In genomic region chr2:127095367-127095641, GRCh38 we compare ENCODE assay signal across 14 cellular contexts. TPM values are rescaled to one million over a fixed set of nuclear protein-coding genes. Genes with fewer than 3 reads are reported as not detected.
DNase-seq lines count a peak whose midpoint lies in the region; ATAC-seq and TF ChIP-seq lines count a peak whose summit lies in the region.
"Had no signal": no experiment of that assay in that cellular context is flagged by ENCODE, and none has a peak within 500 bp of the region (broad histone marks: within the 10 kb centered on the region; RNA-seq: fewer than 3 reads in every experiment).

No MANE protein-coding gene starts in this region.

- DNase-seq in PC-9 = no peak
- DNase-seq in osteocyte (ENCODE audit: extremely low spot score, unreplicated experiment) = no peak
- no peak for DNase-seq in HUDEP-2 (lab: John Stamatoyannopoulos, UW; ENCODE audit: unreplicated experiment in 76 of 76)
- DNase-seq in SKM-1 treated with dmso at 0.1 percent for 144 hours (lab: John Stamatoyannopoulos, UW; ENCODE audit: unreplicated experiment) = no peak
- DNase-seq: activated CD8-positive, alpha-beta memory T cell treated with anti-CD3 and anti-CD28 coated beads, Interleukin-2, amount 10 ng/mL, durations not matched to agents 7 days and 5 days; naive B cell; NCI-H1930; stimulated activated CD4-positive, alpha-beta T cell treated with anti-CD3 and anti-CD28 coated beads, Interleukin-15, amount 100 ng/mL, for 24 hours; stimulated activated naive CD4-positive, alpha-beta T cell treated with Interleukin-2 at 50 U/mL for 16 hours; T-helper 9 cell had no signal

- CTCF ChIA-PET in PC-9 (lab: Charles Lee) = interaction anchor here (0.6 kb wide), 1 partner anchor 140 kb away, joined by 3 read pairs; no protein-coding TSS in a partner anchor

- H3K9me2 ChIP-seq in PC-9 (ENCODE audit: insufficient read depth) = no peaks in the 10 kb centered on the region

- H3K27me3 ChIP-seq in PC-9 (ENCODE audit: insufficient read depth, low read depth) = no peaks in the 10 kb centered on the region
- H3K27me3 ChIP-seq in esophagus (ENCODE audit: control insufficient read depth in 1 of 2, insufficient read depth in 2 of 2, low read length in 2 of 2) = no peaks in the 10 kb centered on the region

- TF ChIP-seq CTCF in PC-9 (conservative IDR thresholded peaks at IDR 0.05) (no peak), osteocyte (IDR thresholded peaks at IDR 0.05) (no peak)

- no peak overlapping the region for H3K4me3 Mint-ChIP-seq in osteocyte (ENCODE audit: unreplicated experiment)
- H3K4me3 Mint-ChIP-seq: activated CD8-positive, alpha-beta memory T cell treated with anti-CD3 and anti-CD28 coated beads, Interleukin-2, amount 10 ng/mL, durations not matched to agents 7 days and 5 days; IgD-negative memory B cell had no signal

- peaks cover 93% of the 10 kb centered on the region for H3K79me2 ChIP-seq in PC-9 (ENCODE audit: low read depth)

- no peaks in the 10 kb centered on the region for H3K9me3 ChIP-seq in PC-9 (ENCODE audit: insufficient read depth, low read depth)
- H3K9me3 ChIP-seq in esophagus (ENCODE audit: control insufficient read depth in 2 of 2, insufficient read depth in 1 of 2, low read depth in 1 of 2, low read length in 1 of 2) = no peaks in the 10 kb centered on the region

- 0 out of 2 replicates have a peak, but pooled peaks cover 3% of the 10 kb centered on the region for H4K20me1 ChIP-seq in PC-9 (ENCODE audit: insufficient read depth)

- H3K36me3 Mint-ChIP-seq in osteocyte (ENCODE audit: unreplicated experiment) = no peaks in the 10 kb centered on the region
- H3K36me3 Mint-ChIP-seq: activated CD8-positive, alpha-beta memory T cell treated with anti-CD3 and anti-CD28 coated beads, Interleukin-2, amount 10 ng/mL, durations not matched to agents 7 days and 5 days; IgD-negative memory B cell; naive B cell had no signal

- peak overlapping the region; percentile 62 for H3K4me2 ChIP-seq in PC-9

- ATAC-seq in HG03196 (IDR thresholded peaks at IDR 0.05; ENCODE audit: unreplicated experiment) = no peak
- ATAC-seq: activated CD8-positive, alpha-beta memory T cell treated with anti-CD3 and anti-CD28 coated beads, Interleukin-2, amount 10 ng/mL, durations not matched to agents 7 days and 5 days had no signal

- no peaks in the 10 kb centered on the region for H3K27me3 Mint-ChIP-seq in osteocyte (ENCODE audit: unreplicated experiment)
- H3K27me3 Mint-ChIP-seq: activated CD8-positive, alpha-beta memory T cell treated with anti-CD3 and anti-CD28 coated beads, Interleukin-2, amount 10 ng/mL, durations not matched to agents 7 days and 5 days; IgD-negative memory B cell had no signal

- H3F3A ChIP-seq in PC-9 (ENCODE audit: insufficient read depth, low read depth) = peaks cover 21% of the 10 kb centered on the region

- H3K27ac Mint-ChIP-seq in osteocyte (ENCODE audit: unreplicated experiment) = peak overlapping the region; percentile 63
- H3K27ac Mint-ChIP-seq: activated CD8-positive, alpha-beta memory T cell treated with anti-CD3 and anti-CD28 coated beads, Interleukin-2, amount 10 ng/mL, durations not matched to agents 7 days and 5 days; IgD-negative memory B cell had no signal

- 93% methylated on average over 2 of the region's 2 CpGs for WGBS in esophagus, 2 donors
- 95% methylated on average over 2 of the region's 2 CpGs for WGBS in urinary bladder

- H3K4me3 ChIP-seq in PC-9 = no peak overlapping the region
- H3K4me3 ChIP-seq in esophagus (ENCODE audit: low read depth in 1 of 2, low read length in 2 of 2) = no peak overlapping the region
- no peak overlapping the region for H3K4me3 ChIP-seq in urinary bladder (ENCODE audit: low read depth, low read length)

- peaks cover 72% of the 10 kb centered on the region for H3K4me1 Mint-ChIP-seq in osteocyte (ENCODE audit: unreplicated experiment)
- H3K4me1 Mint-ChIP-seq: activated CD8-positive, alpha-beta memory T cell treated with anti-CD3 and anti-CD28 coated beads, Interleukin-2, amount 10 ng/mL, durations not matched to agents 7 days and 5 days had no signal

- intact Hi-C loops in PC-9 (cut with micrococcal nuclease; ENCODE audit: unreplicated experiment) = loop anchor here (2.0 kb wide), 1 partner anchor 31 kb away; no protein-coding TSS in a partner anchor

- H3K4me1 ChIP-seq in PC-9 (replicated peaks; ENCODE audit: insufficient read depth) = peaks cover 48% of the 10 kb centered on the region
- H3K4me1 ChIP-seq in esophagus (ENCODE audit: control insufficient read depth in 2 of 2, insufficient read depth in 2 of 2, low read length in 1 of 2) = peaks cover 7% of the 10 kb centered on the region in 2 donors
- H3K4me1 ChIP-seq in urinary bladder (ENCODE audit: insufficient read depth) = no peaks in the 10 kb centered on the region

- no peaks in the 10 kb centered on the region for H3K9me3 Mint-ChIP-seq in osteocyte (ENCODE audit: unreplicated experiment)
- H3K9me3 Mint-ChIP-seq: IgD-negative memory B cell, naive B cell had no signal

- no TSS peak for BruUV-seq in PC-9 (replicated peaks; lab: Mats Ljungman, UMichigan)

- H3K36me3 ChIP-seq in PC-9 (ENCODE audit: low read depth) = no peaks in the 10 kb centered on the region
- H3K36me3 ChIP-seq in esophagus (ENCODE audit: control insufficient read depth in 2 of 2, insufficient read depth in 2 of 2, low read length in 1 of 2) = no peaks in the 10 kb centered on the region
- no peaks in the 10 kb centered on the region for H3K36me3 ChIP-seq in urinary bladder (ENCODE audit: insufficient read depth)

- POLR2A ChIA-PET in PC-9 (lab: Charles Lee; ENCODE audit: unreplicated experiment) = interaction anchor here (0.6 kb wide), 1 partner anchor 50 kb away, joined by 4 read pairs; no protein-coding TSS in a partner anchor

- H3K27ac ChIP-seq in PC-9 = peak overlapping the region; percentile 51; the same call in 1 of the 2 replicates
- H3K27ac ChIP-seq in esophagus (ENCODE audit: low read depth in 2 of 2, low read length in 1 of 2) = peak overlapping the region; percentile 21 to 44
- H3K27ac ChIP-seq in urinary bladder (ENCODE audit: low read depth) = peak overlapping the region; percentile 60

- H2AFZ ChIP-seq in PC-9 = no peak overlapping the region

RNA-seq across cellular contexts. Expression of gene BIN1, which starts 11.7 kb away (rescaled TPM):
- total RNA-seq in PC-9 (2021) = 87.5 and 95.6 TPM in 2 replicates
- polyA plus RNA-seq in esophagus = 1 to 10 TPM; 4.6 to 7.9 TPM
- 101 TPM in 2 replicates for total RNA-seq in osteocyte
- 72.9 TPM for total RNA-seq in urinary bladder
- polyA plus RNA-seq in urinary bladder = 149 TPM
